In genomic region chr20:38692436-38693411, GRCh38 we compare ENCODE assay signal across 9 cellular contexts. TPM values are rescaled to one million over a fixed set of nuclear protein-coding genes. Genes with fewer than 3 reads are reported as not detected.
DNase-seq lines count a peak whose midpoint lies in the region; ATAC-seq, FAIRE-seq and TF ChIP-seq lines count a peak whose summit lies in the region.
"Had no signal": no experiment of that assay in that cellular context is flagged by ENCODE, and none has a peak within 500 bp of the region (broad histone marks: within the 10 kb centered on the region; RNA-seq: fewer than 3 reads in every experiment).

No MANE protein-coding gene starts in this region.

- no peak for TF ChIP-seq POLR2A in endothelial cell of umbilical vein (IDR thresholded peaks at IDR 0.05; ENCODE audit: low read depth, low read length)

- H3K4me1 ChIP-seq in endothelial cell of umbilical vein (ENCODE audit: control insufficient read depth, extremely low read depth, insufficient read depth, low read length) (no peaks in the 10 kb centered on the region), neural progenitor cell (no peaks in the 10 kb centered on the region)

- H3K4me3 Mint-ChIP-seq in neural progenitor cell, result no peak overlapping the region

- intact Hi-C loops in endothelial cell of umbilical vein (cut with micrococcal nuclease), result no loop called here

- TF ChIP-seq CTCF in endothelial cell of umbilical vein (IDR thresholded peaks at IDR 0.05; ENCODE audit: extremely low read depth in 1 of 2, insufficient read depth in 1 of 2, low read depth in 1 of 2, low read length in 2 of 2) (no peak), neural progenitor cell (IDR thresholded peaks at IDR 0.05) (no peak)

- no peak overlapping the region for H3K4me2 ChIP-seq in endothelial cell of umbilical vein (ENCODE audit: insufficient read depth, low read length)
- no peak overlapping the region for H3K4me2 ChIP-seq in neural progenitor cell

- H3K27me3 ChIP-seq in endothelial cell of umbilical vein (ENCODE audit: control insufficient read depth in 2 of 2, insufficient read depth in 2 of 2, low read length in 2 of 2) (peaks cover 0 to 6% of the 10 kb centered on the region in 2 experiments), neural progenitor cell (peaks cover 71% of the 10 kb centered on the region)

- DNase-seq in C1 segment of cervical spinal cord (lab: John Stamatoyannopoulos, UW) (peak in 9 of 14 donors; percentile 3 to 44 (median 23)), HuH-7 (ENCODE audit: low spot score) (peak; percentile 35), endothelial cell of umbilical vein (ENCODE audit: low read depth, low spot score) (peak; percentile 62), neural progenitor cell (ENCODE audit: low spot score) (peak; percentile 95), DMS79 (lab: John Stamatoyannopoulos, UW) (no peak), ureter (ENCODE audit: low spot score) (no peak)
- peak; percentile 67 for DNase-seq in activated CD4-positive, alpha-beta T cell treated with anti-CD3 and anti-CD28 coated beads for 48 hours

- no peak overlapping the region for H3K9ac ChIP-seq in endothelial cell of umbilical vein (replicated peaks; ENCODE audit: extremely low read depth, insufficient read depth, low read length)
- no peak overlapping the region for H3K9ac ChIP-seq in neural progenitor cell

- H4K20me1 ChIP-seq in endothelial cell of umbilical vein (replicated peaks; ENCODE audit: control insufficient read depth, extremely low read depth, insufficient read depth, low read length) (no peaks in the 10 kb centered on the region), neural progenitor cell (ENCODE audit: low read depth) (peaks cover 33% of the 10 kb centered on the region)

- H3K27ac ChIP-seq in endothelial cell of umbilical vein (ENCODE audit: insufficient read depth, low read depth, low read length) (no peak overlapping the region), neural progenitor cell (no peak overlapping the region)
- H3K27ac ChIP-seq: thoracic aorta had no signal

- no peak for ATAC-seq in GM18502 (IDR thresholded peaks at IDR 0.05; ENCODE audit: poor library complexity, unreplicated experiment)

- H3K9me3 Mint-ChIP-seq in neural progenitor cell, result no peaks in the 10 kb centered on the region

- no peaks in the 10 kb centered on the region for H3F3A ChIP-seq in neural progenitor cell (ENCODE audit: low read depth)

- H3K27ac Mint-ChIP-seq in neural progenitor cell, result no peak overlapping the region

- no peaks in the 10 kb centered on the region for H3K36me3 Mint-ChIP-seq in neural progenitor cell

- CTCF ChIA-PET in endothelial cell of umbilical vein (lab: Charles Lee), result interaction anchor here (2.0 kb wide), 1 partner anchor 12 kb away, joined by 9 read pairs; no protein-coding TSS in a partner anchor

- H2AFZ ChIP-seq in endothelial cell of umbilical vein (ENCODE audit: low read depth, low read length), result no peak overlapping the region
- no peak overlapping the region for H2AFZ ChIP-seq in neural progenitor cell (replicated peaks)

- peak; percentile 81 for FAIRE-seq in endothelial cell of umbilical vein (lab: Jason Lieb, UNC)

- H3K36me3 ChIP-seq in endothelial cell of umbilical vein (ENCODE audit: control insufficient read depth in 2 of 2, extremely low read depth in 1 of 2, insufficient read depth in 2 of 2, low read length in 2 of 2), result no peaks in the 10 kb centered on the region
- no peaks in the 10 kb centered on the region for H3K36me3 ChIP-seq in neural progenitor cell
- H3K36me3 ChIP-seq: thoracic aorta had no signal

- no peaks in the 10 kb centered on the region for H3K4me1 Mint-ChIP-seq in neural progenitor cell

- no TSS peak for BruUV-seq in endothelial cell of umbilical vein (replicated peaks; lab: Mats Ljungman, UMichigan)

- peaks cover 18% of the 10 kb centered on the region for H3K27me3 Mint-ChIP-seq in neural progenitor cell (ENCODE audit: insufficient read depth, low read depth)

- dilution Hi-C loops in endothelial cell of umbilical vein (cut with MboI; ENCODE audit: extremely low pct_ligation_motif_present, low sequenced_read_pairs), result no loop called here

- H3K4me3 ChIP-seq in endothelial cell of umbilical vein (replicated peaks in 1 of 3; ENCODE audit: insufficient read depth in 1 of 3, low read depth in 1 of 3, low read length in 3 of 3) (no peak overlapping the region), neural progenitor cell (no peak overlapping the region)
- H3K4me3 ChIP-seq: thoracic aorta had no signal

- no peaks in the 10 kb centered on the region for H3K9me3 ChIP-seq in endothelial cell of umbilical vein (replicated peaks; ENCODE audit: control insufficient read depth, insufficient read depth, low read length)
- no peaks in the 10 kb centered on the region for H3K9me3 ChIP-seq in neural progenitor cell (ENCODE audit: low read depth)
- H3K9me3 ChIP-seq: thoracic aorta had no signal

- POLR2A ChIA-PET in endothelial cell of umbilical vein (lab: Charles Lee), result no interaction called here

- no peaks in the 10 kb centered on the region for H3K79me2 ChIP-seq in endothelial cell of umbilical vein (ENCODE audit: control insufficient read depth, insufficient read depth, low read length)
- H3K79me2 ChIP-seq in neural progenitor cell (ENCODE audit: low read depth), result no peaks in the 10 kb centered on the region

- H3K9me1 ChIP-seq in endothelial cell of umbilical vein (replicated peaks; ENCODE audit: control insufficient read depth, extremely low read depth, insufficient read depth, low read length), result no peaks in the 10 kb centered on the region

TF ChIP-seq in endothelial cell of umbilical vein, 7 proteins besides CTCF, POLR2A, EP300 and RAD21:
- TF ChIP-seq FOS (IDR thresholded peaks at IDR 0.05; ENCODE audit: borderline replicate concordance, insufficient read depth, low read length), result no peak
- no peak for TF ChIP-seq JUN (IDR thresholded peaks at IDR 0.05; ENCODE audit: borderline replicate concordance, insufficient read depth, insufficient read length, low read depth)

RNA-seq across cellular contexts. Expression of gene SLC32A1, which starts 31.6 kb away (rescaled TPM):
- total RNA-seq in endothelial cell of umbilical vein, result not detected in 2 replicates
- polyA plus RNA-seq in endothelial cell of umbilical vein, result 0.04 TPM in 1 of 2 replicates, not detected in the other
- not detected in 2 replicates for polyA plus RNA-seq in endothelial cell of umbilical vein (2011; cell fraction: cytosol; rRNA removed)
- polyA plus RNA-seq in endothelial cell of umbilical vein (2011; cell fraction: nucleus; rRNA removed), result not detected in 2 replicates
- not detected in 2 replicates for polyA plus RNA-seq in endothelial cell of umbilical vein (2012)
- not detected in 2 replicates for polyA minus RNA-seq in endothelial cell of umbilical vein
- not detected for polyA minus RNA-seq in endothelial cell of umbilical vein (2011; cell fraction: cytosol; rRNA and poly(A)+ RNA removed)
- polyA minus RNA-seq in endothelial cell of umbilical vein (2011; cell fraction: nucleus; rRNA and poly(A)+ RNA removed), result not detected in 2 replicates
- total RNA-seq in neural progenitor cell (ENCODE audit: low replicate concordance), result 0.04 and 0.37 TPM in 2 replicates
- total RNA-seq in ureter, result not detected
- total RNA-seq: thoracic aorta had no signal

RNA-seq across cellular contexts. Expression of gene ACTR5, which starts 55.5 kb away (rescaled TPM):
- total RNA-seq in endothelial cell of umbilical vein (9.7 and 11.3 TPM in 2 replicates), neural progenitor cell (ENCODE audit: low replicate concordance) (9.2 and 14.9 TPM in 2 replicates), ureter (8.9 TPM)
- 8.8 and 8.9 TPM in 2 replicates for polyA plus RNA-seq in endothelial cell of umbilical vein
- 8.8 and 9.3 TPM in 2 replicates for polyA plus RNA-seq in endothelial cell of umbilical vein (2011; cell fraction: cytosol; rRNA removed)
- 26.9 and 28.0 TPM in 2 replicates for polyA plus RNA-seq in endothelial cell of umbilical vein (2011; cell fraction: nucleus; rRNA removed)
- polyA plus RNA-seq in endothelial cell of umbilical vein (2012), result 7.5 and 8.5 TPM in 2 replicates
- 8.0 and 8.5 TPM in 2 replicates for polyA minus RNA-seq in endothelial cell of umbilical vein
- 9.7 TPM for polyA minus RNA-seq in endothelial cell of umbilical vein (2011; cell fraction: cytosol; rRNA and poly(A)+ RNA removed)
- 5.6 and 6.9 TPM in 2 replicates for polyA minus RNA-seq in endothelial cell of umbilical vein (2011; cell fraction: nucleus; rRNA and poly(A)+ RNA removed)

Comparison
In these comparisons a context has a peak if more than half of its experiments do, and no peak if none do; other contexts are left out.
1. DNase-seq: peak in C1 segment of cervical spinal cord (9 of 14), HuH-7 (single experiment), activated CD4-positive, alpha-beta T cell treated with anti-CD3 and anti-CD28 coated beads for 48 hours (single experiment), endothelial cell of umbilical vein (single experiment) and neural progenitor cell (single experiment); none in DMS79 (single experiment) and ureter (single experiment).